16 cellular contexts compared by ENCODE assay signal in genomic region chr2:208138334-208138733, GRCh38. TPM values are rescaled to one million over a fixed set of nuclear protein-coding genes. Genes with fewer than 3 reads are reported as not detected.
"Had no signal": no experiment of that assay in that cellular context is flagged by ENCODE, and none has a peak within 500 bp of the region (broad histone marks: within the 10 kb centered on the region; RNA-seq: fewer than 3 reads in every experiment).

No MANE protein-coding gene starts in this region.

RNA-seq across cellular contexts. Expression of gene CRYGB, which starts 7.6 kb away (rescaled TPM):
- total RNA-seq: activated CD4-positive, alpha-beta memory T cell treated with anti-CD3 and anti-CD28 coated beads, Interleukin-2, amount 10 ng/mL, durations not matched to agents 7 days and 5 days; activated CD4-positive, alpha-beta T cell treated with anti-CD3 and anti-CD28 coated beads for 36 hours; activated CD4-positive, alpha-beta T cell treated with anti-CD3 and anti-CD28 coated beads, Interleukin-2, amount 10 ng/mL, durations not matched to agents 7 days and 5 days; activated CD8-positive, alpha-beta memory T cell treated with anti-CD3 and anti-CD28 coated beads, Interleukin-2, amount 10 ng/mL, durations not matched to agents 7 days and 5 days; activated CD8-positive, alpha-beta T cell treated with anti-CD3 and anti-CD28 coated beads, Interleukin-2, amount 10 ng/mL, durations not matched to agents 7 days and 5 days; activated naive CD8-positive, alpha-beta T cell treated with anti-CD3 and anti-CD28 coated beads, Interleukin-2, amount 10 ng/mL, durations not matched to agents 7 days and 5 days; activated T-helper 2 cell treated with anti-CD3 and anti-CD28 coated beads, Interferon-gamma antibody, Interleukin-2, Interleukin-4, amounts not matched to agents 10 μg/mL and 5 μg/mL and 100 μg/mL, durations not matched to agents 14 hours and 24 hours and 36 hours; ascending aorta; bronchial epithelial cell; cardiac muscle cell; T-cell; T-helper 1 cell treated with Interleukin-12 subunit alpha and Interleukin-12 subunit beta and Interleukin-4 antibody, amounts not matched to agents 30 ng/mL and 1 ng/mL, for 36 hours; T-helper 17 cell; T-helper 2 cell treated with Interferon-gamma antibody and Interleukin-4, amounts not matched to agents 100 ng/mL and 5 ng/mL, for 36 hours had no signal
- polyA plus RNA-seq: adipose tissue, cardiac muscle cell had no signal

RNA-seq across cellular contexts. Expression of gene CRYGC, which starts 8.7 kb away (rescaled TPM):
- total RNA-seq: activated CD4-positive, alpha-beta memory T cell treated with anti-CD3 and anti-CD28 coated beads, Interleukin-2, amount 10 ng/mL, durations not matched to agents 7 days and 5 days; activated CD4-positive, alpha-beta T cell treated with anti-CD3 and anti-CD28 coated beads for 36 hours; activated CD4-positive, alpha-beta T cell treated with anti-CD3 and anti-CD28 coated beads, Interleukin-2, amount 10 ng/mL, durations not matched to agents 7 days and 5 days; activated CD8-positive, alpha-beta memory T cell treated with anti-CD3 and anti-CD28 coated beads, Interleukin-2, amount 10 ng/mL, durations not matched to agents 7 days and 5 days; activated CD8-positive, alpha-beta T cell treated with anti-CD3 and anti-CD28 coated beads, Interleukin-2, amount 10 ng/mL, durations not matched to agents 7 days and 5 days; activated naive CD8-positive, alpha-beta T cell treated with anti-CD3 and anti-CD28 coated beads, Interleukin-2, amount 10 ng/mL, durations not matched to agents 7 days and 5 days; activated T-helper 2 cell treated with anti-CD3 and anti-CD28 coated beads, Interferon-gamma antibody, Interleukin-2, Interleukin-4, amounts not matched to agents 10 μg/mL and 5 μg/mL and 100 μg/mL, durations not matched to agents 14 hours and 24 hours and 36 hours; ascending aorta; bronchial epithelial cell; cardiac muscle cell; T-cell; T-helper 1 cell treated with Interleukin-12 subunit alpha and Interleukin-12 subunit beta and Interleukin-4 antibody, amounts not matched to agents 30 ng/mL and 1 ng/mL, for 36 hours; T-helper 17 cell; T-helper 2 cell treated with Interferon-gamma antibody and Interleukin-4, amounts not matched to agents 100 ng/mL and 5 ng/mL, for 36 hours; WTC11 had no signal
- polyA plus RNA-seq: adipose tissue, cardiac muscle cell had no signal

RNA-seq across cellular contexts. Expression of gene CRYGD, which starts 14.0 kb away (rescaled TPM):
- total RNA-seq: activated CD4-positive, alpha-beta memory T cell treated with anti-CD3 and anti-CD28 coated beads, Interleukin-2, amount 10 ng/mL, durations not matched to agents 7 days and 5 days; activated CD4-positive, alpha-beta T cell treated with anti-CD3 and anti-CD28 coated beads for 36 hours; activated CD4-positive, alpha-beta T cell treated with anti-CD3 and anti-CD28 coated beads, Interleukin-2, amount 10 ng/mL, durations not matched to agents 7 days and 5 days; activated CD8-positive, alpha-beta memory T cell treated with anti-CD3 and anti-CD28 coated beads, Interleukin-2, amount 10 ng/mL, durations not matched to agents 7 days and 5 days; activated CD8-positive, alpha-beta T cell treated with anti-CD3 and anti-CD28 coated beads, Interleukin-2, amount 10 ng/mL, durations not matched to agents 7 days and 5 days; activated naive CD8-positive, alpha-beta T cell treated with anti-CD3 and anti-CD28 coated beads, Interleukin-2, amount 10 ng/mL, durations not matched to agents 7 days and 5 days; activated T-helper 2 cell treated with anti-CD3 and anti-CD28 coated beads, Interferon-gamma antibody, Interleukin-2, Interleukin-4, amounts not matched to agents 10 μg/mL and 5 μg/mL and 100 μg/mL, durations not matched to agents 14 hours and 24 hours and 36 hours; ascending aorta; bronchial epithelial cell; cardiac muscle cell; T-cell; T-helper 1 cell treated with Interleukin-12 subunit alpha and Interleukin-12 subunit beta and Interleukin-4 antibody, amounts not matched to agents 30 ng/mL and 1 ng/mL, for 36 hours; T-helper 17 cell; T-helper 2 cell treated with Interferon-gamma antibody and Interleukin-4, amounts not matched to agents 100 ng/mL and 5 ng/mL, for 36 hours had no signal
- polyA plus RNA-seq: adipose tissue, cardiac muscle cell had no signal

RNA-seq across cellular contexts. Expression of gene CRYGA, which starts 25.1 kb away (rescaled TPM):
- total RNA-seq: activated CD4-positive, alpha-beta memory T cell treated with anti-CD3 and anti-CD28 coated beads, Interleukin-2, amount 10 ng/mL, durations not matched to agents 7 days and 5 days; activated CD4-positive, alpha-beta T cell treated with anti-CD3 and anti-CD28 coated beads for 36 hours; activated CD4-positive, alpha-beta T cell treated with anti-CD3 and anti-CD28 coated beads, Interleukin-2, amount 10 ng/mL, durations not matched to agents 7 days and 5 days; activated CD8-positive, alpha-beta memory T cell treated with anti-CD3 and anti-CD28 coated beads, Interleukin-2, amount 10 ng/mL, durations not matched to agents 7 days and 5 days; activated CD8-positive, alpha-beta T cell treated with anti-CD3 and anti-CD28 coated beads, Interleukin-2, amount 10 ng/mL, durations not matched to agents 7 days and 5 days; activated naive CD8-positive, alpha-beta T cell treated with anti-CD3 and anti-CD28 coated beads, Interleukin-2, amount 10 ng/mL, durations not matched to agents 7 days and 5 days; activated T-helper 2 cell treated with anti-CD3 and anti-CD28 coated beads, Interferon-gamma antibody, Interleukin-2, Interleukin-4, amounts not matched to agents 10 μg/mL and 5 μg/mL and 100 μg/mL, durations not matched to agents 14 hours and 24 hours and 36 hours; ascending aorta; bronchial epithelial cell; cardiac muscle cell; T-cell; T-helper 1 cell treated with Interleukin-12 subunit alpha and Interleukin-12 subunit beta and Interleukin-4 antibody, amounts not matched to agents 30 ng/mL and 1 ng/mL, for 36 hours; T-helper 17 cell; T-helper 2 cell treated with Interferon-gamma antibody and Interleukin-4, amounts not matched to agents 100 ng/mL and 5 ng/mL, for 36 hours; WTC11 had no signal
- polyA plus RNA-seq: adipose tissue, cardiac muscle cell had no signal

RNA-seq across cellular contexts. Expression of gene C2orf80, which starts 51.5 kb away (rescaled TPM):
- total RNA-seq: activated CD4-positive, alpha-beta memory T cell treated with anti-CD3 and anti-CD28 coated beads, Interleukin-2, amount 10 ng/mL, durations not matched to agents 7 days and 5 days; activated CD4-positive, alpha-beta T cell treated with anti-CD3 and anti-CD28 coated beads for 36 hours; activated CD4-positive, alpha-beta T cell treated with anti-CD3 and anti-CD28 coated beads, Interleukin-2, amount 10 ng/mL, durations not matched to agents 7 days and 5 days; activated CD8-positive, alpha-beta memory T cell treated with anti-CD3 and anti-CD28 coated beads, Interleukin-2, amount 10 ng/mL, durations not matched to agents 7 days and 5 days; activated CD8-positive, alpha-beta T cell treated with anti-CD3 and anti-CD28 coated beads, Interleukin-2, amount 10 ng/mL, durations not matched to agents 7 days and 5 days; activated naive CD8-positive, alpha-beta T cell treated with anti-CD3 and anti-CD28 coated beads, Interleukin-2, amount 10 ng/mL, durations not matched to agents 7 days and 5 days; activated T-helper 2 cell treated with anti-CD3 and anti-CD28 coated beads, Interferon-gamma antibody, Interleukin-2, Interleukin-4, amounts not matched to agents 10 μg/mL and 5 μg/mL and 100 μg/mL, durations not matched to agents 14 hours and 24 hours and 36 hours; ascending aorta; bronchial epithelial cell; cardiac muscle cell; T-cell; T-helper 1 cell treated with Interleukin-12 subunit alpha and Interleukin-12 subunit beta and Interleukin-4 antibody, amounts not matched to agents 30 ng/mL and 1 ng/mL, for 36 hours; T-helper 17 cell; T-helper 2 cell treated with Interferon-gamma antibody and Interleukin-4, amounts not matched to agents 100 ng/mL and 5 ng/mL, for 36 hours had no signal
- polyA plus RNA-seq: adipose tissue, cardiac muscle cell had no signal
